In the genomic region with DNA sequence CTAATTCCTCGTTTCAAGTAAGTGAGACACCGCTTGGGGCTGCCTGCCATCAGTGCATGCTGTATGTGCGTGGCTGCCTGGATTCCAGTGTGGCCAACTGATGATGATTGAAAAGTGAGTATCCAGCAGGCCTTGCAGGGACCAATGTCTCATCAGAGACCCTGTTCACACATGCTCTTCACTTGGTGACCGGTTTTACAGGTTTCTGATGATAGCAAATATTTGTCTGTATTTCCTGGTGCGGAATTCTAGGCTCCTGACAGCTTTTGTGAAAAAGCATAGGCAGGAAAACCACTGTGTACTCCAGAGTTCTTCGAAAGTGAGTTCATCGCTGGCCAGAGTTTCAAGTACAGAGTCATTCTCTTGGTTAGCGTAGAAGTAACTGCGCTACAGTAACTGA, we compare ENCODE assay signal across 22 cellular contexts. TPM values are rescaled to one million over a fixed set of nuclear protein-coding genes. Genes with fewer than 3 reads are reported as not detected.
A peak's percentile ranks its signal among the peaks of the same experiment; 100 is the strongest.
DNase-seq lines count a peak whose midpoint lies in the region; ATAC-seq and TF ChIP-seq lines count a peak whose summit lies in the region.
"Had no signal": no experiment of that assay in that cellular context is flagged by ENCODE, and none has a peak within 500 bp of the region (broad histone marks: within the 10 kb centered on the region; RNA-seq: fewer than 3 reads in every experiment).

No MANE protein-coding gene starts in this region.

- TF ChIP-seq CTCF in breast epithelium (IDR thresholded peaks at IDR 0.05) (no peak), fibroblast of the aortic adventitia (IDR thresholded peaks at IDR 0.05; ENCODE audit: insufficient read depth, low read length) (no peak), upper lobe of right lung (IDR thresholded peaks at IDR 0.05) (no peak)

- H3K9me3 ChIP-seq in breast epithelium = no peaks in the 10 kb centered on the region
- H3K9me3 ChIP-seq in upper lobe of right lung = no peaks in the 10 kb centered on the region
- H3K9me3 ChIP-seq: gastrocnemius medialis, transverse colon had no signal

- intact Hi-C loops in breast epithelium (cut with DNase I; ENCODE audit: low total_unique reads) = no loop called here
- intact Hi-C loops in upper lobe of right lung (cut with DNase I) = no loop called here

- no peaks in the 10 kb centered on the region for H3K36me3 ChIP-seq in breast epithelium
- no peaks in the 10 kb centered on the region for H3K36me3 ChIP-seq in upper lobe of right lung
- H3K36me3 ChIP-seq: gastrocnemius medialis, transverse colon had no signal

- H3K36me3 Mint-ChIP-seq in effector memory CD8-positive, alpha-beta T cell (ENCODE audit: insufficient read depth) = no peaks in the 10 kb centered on the region

- H3K27ac Mint-ChIP-seq in effector memory CD8-positive, alpha-beta T cell = no peak overlapping the region

- in situ Hi-C loops in T47D (cut with HindIII; ENCODE audit: low pct_unique_long_range_greater_than_20kb, low sequenced_read_pairs) = no loop called here

- H3K27me3 Mint-ChIP-seq in effector memory CD8-positive, alpha-beta T cell = no peaks in the 10 kb centered on the region

- H3K4me3 ChIP-seq in breast epithelium = no peak overlapping the region
- no peak overlapping the region for H3K4me3 ChIP-seq in fibroblast of the aortic adventitia (ENCODE audit: low read depth, low read length)
- H3K4me3 ChIP-seq in upper lobe of right lung = no peak overlapping the region
- H3K4me3 ChIP-seq: coronary artery, gastrocnemius medialis, transverse colon had no signal

- H3K27me3 ChIP-seq in breast epithelium = no peaks in the 10 kb centered on the region
- no peaks in the 10 kb centered on the region for H3K27me3 ChIP-seq in upper lobe of right lung
- H3K27me3 ChIP-seq: gastrocnemius medialis, transverse colon had no signal

- no peak overlapping the region for H3K27ac ChIP-seq in breast epithelium
- H3K27ac ChIP-seq in upper lobe of right lung = no peak overlapping the region
- H3K27ac ChIP-seq: coronary artery, gastrocnemius medialis, transverse colon had no signal

- ATAC-seq in upper lobe of right lung = peak; percentile 61
- no peak for ATAC-seq in effector memory CD8-positive, alpha-beta T cell (replicated peaks)
- ATAC-seq: gastrocnemius medialis; right cardiac atrium; stimulated activated naive CD8-positive, alpha-beta T cell treated with anti-CD3 and anti-CD28 coated beads, Interleukin-15, Interleukin-2, amounts not matched to agents 100 U/mL and 50 U/mL, for 24 hours had no signal

- H3K9me3 Mint-ChIP-seq in effector memory CD8-positive, alpha-beta T cell = no peaks in the 10 kb centered on the region

- DNase-seq in T47D (ENCODE audit: low read depth in 1 of 2, low spot score in 1 of 2) (peak; percentile 13 to 80), breast epithelium (ENCODE audit: low spot score in 2 of 2) (no peak), NCI-H526 (lab: John Stamatoyannopoulos, UW) (peak; percentile 22 to 65), fibroblast of the aortic adventitia (ENCODE audit: low read depth) (peak; percentile 34), upper lobe of right lung (no peak), NCI-H1694 (lab: John Stamatoyannopoulos, UW) (no peak)
- no peak for DNase-seq in activated CD4-positive, alpha-beta T cell treated with anti-CD3 and anti-CD28 coated beads for 1 hour
- no peak for DNase-seq in effector memory CD8-positive, alpha-beta T cell
- DNase-seq: activated CD4-positive, alpha-beta T cell treated with anti-CD3 and anti-CD28 coated beads, Interleukin-2, amount 50 U/mL, for 48 hours; activated naive CD4-positive, alpha-beta T cell treated with anti-CD3 and anti-CD28 coated beads, Interleukin-2, amount 50 U/mL, for 16 hours; activated T-cell treated with anti-CD3 and anti-CD28 coated beads, Interleukin-2, amount 50 U/mL, for 1 hour; gastrocnemius medialis; KBM-7; NCI-H1092; NCI-H2171 treated with DMSO at 0.1 percent for 48 hours; nucleus accumbens; right cardiac atrium; SHP77; stimulated activated naive CD8-positive, alpha-beta T cell treated with anti-CD3 and anti-CD28 coated beads, Interleukin-15, Interleukin-2, amounts not matched to agents 100 U/mL and 50 U/mL, for 24 hours; T-helper 1 cell; transverse colon had no signal

- H3K4me1 Mint-ChIP-seq in effector memory CD8-positive, alpha-beta T cell (ENCODE audit: low read depth in 2 of 2) = peaks cover 24 to 38% of the 10 kb centered on the region in 2 donors

- H3K4me1 ChIP-seq in breast epithelium = no peaks in the 10 kb centered on the region
- no peaks in the 10 kb centered on the region for H3K4me1 ChIP-seq in upper lobe of right lung

- no peak for TF ChIP-seq POLR2A in breast epithelium (IDR thresholded peaks at IDR 0.05)

- no peak overlapping the region for H3K4me3 Mint-ChIP-seq in effector memory CD8-positive, alpha-beta T cell

RNA-seq across cellular contexts. Expression of gene YWHAQ, which starts 13.8 kb away (rescaled TPM):
- total RNA-seq in breast epithelium = 100 to 1,000 TPM; 176 to 226 (median 186) TPM
- 152 and 562 TPM in 2 replicates for total RNA-seq in fibroblast of the aortic adventitia (ENCODE audit: low replicate concordance)
- 191 TPM for total RNA-seq in upper lobe of right lung

Comparison
In these comparisons a context has a peak if more than half of its experiments do, and no peak if none do; other contexts are left out.
1. DNase-seq: peak in T47D (2 of 2), NCI-H526 (2 of 2) and fibroblast of the aortic adventitia (single experiment); none in breast epithelium (0 of 2), upper lobe of right lung (single experiment), activated CD4-positive, alpha-beta T cell treated with anti-CD3 and anti-CD28 coated beads for 1 hour (single experiment), NCI-H1694 (single experiment) and effector memory CD8-positive, alpha-beta T cell (0 of 3).